Comparison of ENCODE assay signal across 20 cellular contexts in genomic region chr3:67176396-67176795, GRCh38.
"Had no signal": no experiment of that assay in that cellular context is flagged by ENCODE, and none has a peak within 500 bp of the region (broad histone marks: within the 10 kb centered on the region; RNA-seq: fewer than 3 reads in every experiment).

No MANE protein-coding gene starts in this region.

- H2AFZ ChIP-seq: parathyroid adenoma had no signal

- H3K27me3 ChIP-seq: colonic mucosa, esophagus squamous epithelium, spleen had no signal

- H3K9me3 ChIP-seq: colonic mucosa, esophagus squamous epithelium, thoracic aorta had no signal

- H3K36me3 ChIP-seq: colonic mucosa, esophagus squamous epithelium, left ventricle myocardium inferior, lower lobe of right lung, spleen, thoracic aorta had no signal

- H3K27ac ChIP-seq: colonic mucosa, esophagus squamous epithelium, left ventricle myocardium inferior, lower lobe of right lung, parathyroid adenoma, spleen, thoracic aorta had no signal

- H3K79me2 ChIP-seq: parathyroid adenoma had no signal

- H3K4me1 ChIP-seq: colonic mucosa, esophagus squamous epithelium, left ventricle myocardium inferior, lower lobe of right lung, parathyroid adenoma, spleen had no signal

- DNase-seq: caudate nucleus; colonic mucosa; dermis blood vessel endothelial cell; esophagus squamous epithelium; foreskin melanocyte; kidney glomerular epithelial cell; left ventricle myocardium inferior; lower lobe of right lung; mesenchymal stem cell; naive B cell; spleen; stimulated activated CD4-positive, alpha-beta T cell treated with anti-CD3 and anti-CD28 coated beads, Interleukin-15, amount 100 ng/mL, for 24 hours; stimulated activated CD4-positive, alpha-beta T cell treated with anti-CD3 and anti-CD28 coated beads, Interleukin-1b, Interleukin-23, amount 100 ng/mL, for 48 hours; stimulated activated CD4-positive, alpha-beta T cell treated with anti-CD3 and anti-CD28 coated beads, Interleukin-4, amount 100 ng/mL, for 4 hours; stimulated activated naive B cell treated with anti-CD40 and anti-IgM and Interleukin-4, amounts not matched to agents 10 μg/mL and 1 μg/mL and 100 μg/mL, for 72 hours; stimulated activated naive CD8-positive, alpha-beta T cell treated with anti-CD3 and anti-CD28 coated beads, Interleukin-15, amount 100 ng/mL, for 72 hours; substantia nigra; trophoblast cell had no signal

- H3K4me3 ChIP-seq: colonic mucosa, esophagus squamous epithelium, left ventricle myocardium inferior, lower lobe of right lung, spleen, thoracic aorta had no signal

- ATAC-seq: lower lobe of right lung; stimulated activated naive B cell treated with anti-CD40 and anti-IgM and Interleukin-4, amounts not matched to agents 10 μg/mL and 1 μg/mL and 100 μg/mL, for 72 hours; stimulated activated naive CD8-positive, alpha-beta T cell treated with anti-CD3 and anti-CD28 coated beads, Interleukin-15, amount 100 ng/mL, for 72 hours had no signal
